1 cellular context compared by ENCODE assay signal in the genomic region with DNA sequence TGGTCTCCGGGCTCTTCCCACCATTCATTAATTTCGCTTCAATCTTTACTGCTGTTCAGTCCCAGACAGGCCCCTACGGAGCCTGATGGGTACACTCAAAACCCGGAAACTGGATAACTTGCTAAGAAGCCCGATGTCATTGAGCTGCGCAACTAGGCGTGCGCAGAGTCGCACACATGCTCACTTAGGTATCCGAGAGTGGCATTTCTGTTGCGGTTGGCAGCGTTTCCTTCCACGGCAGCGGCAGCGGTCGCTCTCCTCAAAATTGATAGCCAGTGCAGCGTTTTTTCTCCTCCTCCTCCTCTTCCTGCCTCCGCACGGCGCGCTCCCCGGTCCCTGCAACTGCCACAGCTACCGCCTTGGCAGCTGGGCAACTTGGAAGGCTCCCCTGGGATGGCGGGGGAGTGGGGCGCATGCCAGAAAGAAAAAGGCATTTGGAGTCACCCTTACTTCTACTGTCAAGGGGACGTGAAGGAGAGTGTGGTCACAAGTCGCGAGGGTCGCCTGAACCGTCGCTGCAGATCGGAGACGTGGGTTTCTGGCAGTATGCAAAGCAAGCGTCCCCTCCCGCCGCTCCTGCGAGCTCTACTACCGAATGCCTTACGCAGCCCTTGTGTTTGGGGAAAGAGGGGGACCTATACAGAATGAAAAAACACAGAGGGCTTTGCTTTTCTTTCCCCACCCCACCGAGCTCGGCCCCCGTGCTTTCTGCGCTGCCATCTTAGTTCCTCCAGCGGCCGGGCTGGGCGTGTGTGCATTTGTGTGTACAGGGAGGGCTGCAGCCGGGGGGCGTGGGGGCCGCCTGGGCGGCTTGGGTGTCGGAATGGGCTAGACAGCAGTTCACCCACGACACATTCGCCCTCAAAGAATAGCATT.
TF ChIP-seq lines count a peak whose summit lies in the region.

No MANE protein-coding gene starts in this region.

TF ChIP-seq in HepG2, 621 proteins besides CTCF, POLR2A, EP300 and RAD21 (continued from another document and continues in another):
- TF ChIP-seq, protein P1, sequence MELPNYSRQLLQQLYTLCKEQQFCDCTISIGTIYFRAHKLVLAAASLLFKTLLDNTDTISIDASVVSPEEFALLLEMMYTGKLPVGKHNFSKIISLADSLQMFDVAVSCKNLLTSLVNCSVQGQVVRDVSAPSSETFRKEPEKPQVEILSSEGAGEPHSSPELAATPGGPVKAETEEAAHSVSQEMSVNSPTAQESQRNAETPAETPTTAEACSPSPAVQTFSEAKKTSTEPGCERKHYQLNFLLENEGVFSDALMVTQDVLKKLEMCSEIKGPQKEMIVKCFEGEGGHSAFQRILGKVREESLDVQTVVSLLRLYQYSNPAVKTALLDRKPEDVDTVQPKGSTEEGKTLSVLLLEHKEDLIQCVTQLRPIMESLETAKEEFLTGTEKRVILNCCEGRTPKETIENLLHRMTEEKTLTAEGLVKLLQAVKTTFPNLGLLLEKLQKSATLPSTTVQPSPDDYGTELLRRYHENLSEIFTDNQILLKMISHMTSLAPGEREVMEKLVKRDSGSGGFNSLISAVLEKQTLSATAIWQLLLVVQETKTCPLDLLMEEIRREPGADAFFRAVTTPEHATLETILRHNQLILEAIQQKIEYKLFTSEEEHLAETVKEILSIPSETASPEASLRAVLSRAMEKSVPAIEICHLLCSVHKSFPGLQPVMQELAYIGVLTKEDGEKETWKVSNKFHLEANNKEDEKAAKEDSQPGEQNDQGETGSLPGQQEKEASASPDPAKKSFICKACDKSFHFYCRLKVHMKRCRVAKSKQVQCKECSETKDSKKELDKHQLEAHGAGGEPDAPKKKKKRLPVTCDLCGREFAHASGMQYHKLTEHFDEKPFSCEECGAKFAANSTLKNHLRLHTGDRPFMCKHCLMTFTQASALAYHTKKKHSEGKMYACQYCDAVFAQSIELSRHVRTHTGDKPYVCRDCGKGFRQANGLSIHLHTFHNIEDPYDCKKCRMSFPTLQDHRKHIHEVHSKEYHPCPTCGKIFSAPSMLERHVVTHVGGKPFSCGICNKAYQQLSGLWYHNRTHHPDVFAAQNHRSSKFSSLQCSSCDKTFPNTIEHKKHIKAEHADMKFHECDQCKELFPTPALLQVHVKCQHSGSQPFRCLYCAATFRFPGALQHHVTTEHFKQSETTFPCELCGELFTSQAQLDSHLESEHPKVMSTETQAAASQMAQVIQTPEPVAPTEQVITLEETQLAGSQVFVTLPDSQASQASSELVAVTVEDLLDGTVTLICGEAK (IDR thresholded peaks at IDR 0.05) = no peak
- TF ChIP-seq, protein P1 (CRISPR knock-in tag; IDR thresholded peaks at IDR 0.05) = peak; percentile 33; the same call in 1 of the 2 replicates
- TF ChIP-seq ZNF788 (CRISPR knock-in tag; IDR thresholded peaks at IDR 0.05; ENCODE audit: borderline replicate concordance) = no peak
- TF ChIP-seq, protein P2, sequence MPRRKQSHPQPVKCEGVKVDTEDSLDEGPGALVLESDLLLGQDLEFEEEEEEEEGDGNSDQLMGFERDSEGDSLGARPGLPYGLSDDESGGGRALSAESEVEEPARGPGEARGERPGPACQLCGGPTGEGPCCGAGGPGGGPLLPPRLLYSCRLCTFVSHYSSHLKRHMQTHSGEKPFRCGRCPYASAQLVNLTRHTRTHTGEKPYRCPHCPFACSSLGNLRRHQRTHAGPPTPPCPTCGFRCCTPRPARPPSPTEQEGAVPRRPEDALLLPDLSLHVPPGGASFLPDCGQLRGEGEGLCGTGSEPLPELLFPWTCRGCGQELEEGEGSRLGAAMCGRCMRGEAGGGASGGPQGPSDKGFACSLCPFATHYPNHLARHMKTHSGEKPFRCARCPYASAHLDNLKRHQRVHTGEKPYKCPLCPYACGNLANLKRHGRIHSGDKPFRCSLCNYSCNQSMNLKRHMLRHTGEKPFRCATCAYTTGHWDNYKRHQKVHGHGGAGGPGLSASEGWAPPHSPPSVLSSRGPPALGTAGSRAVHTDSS (CRISPR knock-in tag; conservative IDR thresholded peaks at IDR 0.05) = no peak
- TF ChIP-seq ZNF629 (CRISPR knock-in tag; conservative IDR thresholded peaks at IDR 0.05) = no peak
- TF ChIP-seq SYNCRIP (IDR thresholded peaks at IDR 0.05; ENCODE audit: insufficient read depth, low read depth, low read length) = no peak
- no peak for TF ChIP-seq ZNF780A (CRISPR knock-in tag; IDR thresholded peaks at IDR 0.05)
- TF ChIP-seq KLF15 (CRISPR knock-in tag; IDR thresholded peaks at IDR 0.05; ENCODE audit: borderline replicate concordance) = no peak
- TF ChIP-seq NCOA2 (CRISPR knock-in tag; IDR thresholded peaks at IDR 0.05) = no peak
- no peak for TF ChIP-seq ZC3H4 (CRISPR knock-in tag; IDR thresholded peaks at IDR 0.05; ENCODE audit: borderline replicate concordance)
- no peak for TF ChIP-seq NRL (CRISPR knock-in tag; IDR thresholded peaks at IDR 0.05; ENCODE audit: borderline replicate concordance)
- TF ChIP-seq MAZ (IDR thresholded peaks at IDR 0.05; ENCODE audit: borderline replicate concordance, low read depth, low read length) = no peak
- TF ChIP-seq MAZ (CRISPR knock-in tag; IDR thresholded peaks at IDR 0.05; ENCODE audit: low read depth) = 0 out of 2 replicates have a peak, but pooled peaks have one; percentile 49
- TF ChIP-seq SMAD1 (CRISPR knock-in tag; IDR thresholded peaks at IDR 0.05; ENCODE audit: borderline replicate concordance, low read depth) = no peak
- TF ChIP-seq ZNF235 (CRISPR knock-in tag; IDR thresholded peaks at IDR 0.05; ENCODE audit: borderline replicate concordance) = 0 out of 2 replicates have a peak, but pooled peaks have one; percentile 77
- TF ChIP-seq ZSCAN20 (CRISPR knock-in tag; IDR thresholded peaks at IDR 0.05; ENCODE audit: borderline replicate concordance) = no peak
- TF ChIP-seq, protein P3, sequence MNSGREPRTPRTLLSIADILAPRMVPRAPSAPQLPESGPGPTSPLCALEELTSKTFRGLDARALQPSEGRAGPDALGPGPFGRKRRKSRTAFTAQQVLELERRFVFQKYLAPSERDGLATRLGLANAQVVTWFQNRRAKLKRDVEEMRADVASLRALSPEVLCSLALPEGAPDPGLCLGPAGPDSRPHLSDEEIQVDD (CRISPR knock-in tag; IDR thresholded peaks at IDR 0.05; ENCODE audit: borderline replicate concordance) = no peak
- TF ChIP-seq ETV6 (CRISPR knock-in tag; conservative IDR thresholded peaks at IDR 0.05) = no peak; the same call in 1 of the 2 replicates
- no peak for TF ChIP-seq ZNF160 (CRISPR knock-in tag; IDR thresholded peaks at IDR 0.05)
- no peak for TF ChIP-seq ZNF33A (CRISPR knock-in tag; IDR thresholded peaks at IDR 0.05; ENCODE audit: borderline replicate concordance)
- TF ChIP-seq, protein P4, sequence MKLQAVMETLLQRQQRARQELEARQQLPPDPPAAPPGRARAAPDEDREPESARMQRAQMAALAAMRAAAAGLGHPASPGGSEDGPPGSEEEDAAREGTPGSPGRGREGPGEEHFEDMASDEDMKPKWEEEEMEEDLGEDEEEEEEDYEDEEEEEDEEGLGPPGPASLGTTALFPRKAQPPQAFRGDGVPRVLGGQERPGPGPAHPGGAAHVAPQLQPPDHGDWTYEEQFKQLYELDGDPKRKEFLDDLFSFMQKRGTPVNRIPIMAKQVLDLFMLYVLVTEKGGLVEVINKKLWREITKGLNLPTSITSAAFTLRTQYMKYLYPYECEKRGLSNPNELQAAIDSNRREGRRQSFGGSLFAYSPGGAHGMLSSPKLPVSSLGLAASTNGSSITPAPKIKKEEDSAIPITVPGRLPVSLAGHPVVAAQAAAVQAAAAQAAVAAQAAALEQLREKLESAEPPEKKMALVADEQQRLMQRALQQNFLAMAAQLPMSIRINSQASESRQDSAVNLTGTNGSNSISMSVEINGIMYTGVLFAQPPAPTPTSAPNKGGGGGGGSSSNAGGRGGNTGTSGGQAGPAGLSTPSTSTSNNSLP (IDR thresholded peaks at IDR 0.05; ENCODE audit: low read depth, low read length) = peak; percentile 62
- TF ChIP-seq NR2F6 (IDR thresholded peaks at IDR 0.05) = no peak
- peak; percentile 9; the same call in 1 of the 2 replicates for TF ChIP-seq NR2F6 (CRISPR knock-in tag; IDR thresholded peaks at IDR 0.05)
- TF ChIP-seq ZNF607 (CRISPR knock-in tag; IDR thresholded peaks at IDR 0.05; ENCODE audit: borderline replicate concordance) = no peak
- TF ChIP-seq, protein P5, sequence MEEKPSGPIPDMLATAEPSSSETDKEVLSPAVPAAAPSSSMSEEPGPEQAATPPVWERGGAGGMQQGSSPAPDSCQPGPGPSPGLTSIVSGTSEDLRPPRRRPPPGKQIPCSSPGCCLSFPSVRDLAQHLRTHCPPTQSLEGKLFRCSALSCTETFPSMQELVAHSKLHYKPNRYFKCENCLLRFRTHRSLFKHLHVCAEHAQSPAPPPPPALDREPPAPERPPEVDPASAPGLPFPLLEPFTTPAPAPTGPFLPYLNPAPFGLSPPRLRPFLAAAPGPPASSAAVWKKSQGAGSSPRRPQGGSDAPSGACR (CRISPR knock-in tag; IDR thresholded peaks at IDR 0.05) = no peak
- no peak for TF ChIP-seq TOPORS (CRISPR knock-in tag; IDR thresholded peaks at IDR 0.05)
- no peak for TF ChIP-seq RBAK (CRISPR knock-in tag; IDR thresholded peaks at IDR 0.05)
- TF ChIP-seq, protein P6, sequence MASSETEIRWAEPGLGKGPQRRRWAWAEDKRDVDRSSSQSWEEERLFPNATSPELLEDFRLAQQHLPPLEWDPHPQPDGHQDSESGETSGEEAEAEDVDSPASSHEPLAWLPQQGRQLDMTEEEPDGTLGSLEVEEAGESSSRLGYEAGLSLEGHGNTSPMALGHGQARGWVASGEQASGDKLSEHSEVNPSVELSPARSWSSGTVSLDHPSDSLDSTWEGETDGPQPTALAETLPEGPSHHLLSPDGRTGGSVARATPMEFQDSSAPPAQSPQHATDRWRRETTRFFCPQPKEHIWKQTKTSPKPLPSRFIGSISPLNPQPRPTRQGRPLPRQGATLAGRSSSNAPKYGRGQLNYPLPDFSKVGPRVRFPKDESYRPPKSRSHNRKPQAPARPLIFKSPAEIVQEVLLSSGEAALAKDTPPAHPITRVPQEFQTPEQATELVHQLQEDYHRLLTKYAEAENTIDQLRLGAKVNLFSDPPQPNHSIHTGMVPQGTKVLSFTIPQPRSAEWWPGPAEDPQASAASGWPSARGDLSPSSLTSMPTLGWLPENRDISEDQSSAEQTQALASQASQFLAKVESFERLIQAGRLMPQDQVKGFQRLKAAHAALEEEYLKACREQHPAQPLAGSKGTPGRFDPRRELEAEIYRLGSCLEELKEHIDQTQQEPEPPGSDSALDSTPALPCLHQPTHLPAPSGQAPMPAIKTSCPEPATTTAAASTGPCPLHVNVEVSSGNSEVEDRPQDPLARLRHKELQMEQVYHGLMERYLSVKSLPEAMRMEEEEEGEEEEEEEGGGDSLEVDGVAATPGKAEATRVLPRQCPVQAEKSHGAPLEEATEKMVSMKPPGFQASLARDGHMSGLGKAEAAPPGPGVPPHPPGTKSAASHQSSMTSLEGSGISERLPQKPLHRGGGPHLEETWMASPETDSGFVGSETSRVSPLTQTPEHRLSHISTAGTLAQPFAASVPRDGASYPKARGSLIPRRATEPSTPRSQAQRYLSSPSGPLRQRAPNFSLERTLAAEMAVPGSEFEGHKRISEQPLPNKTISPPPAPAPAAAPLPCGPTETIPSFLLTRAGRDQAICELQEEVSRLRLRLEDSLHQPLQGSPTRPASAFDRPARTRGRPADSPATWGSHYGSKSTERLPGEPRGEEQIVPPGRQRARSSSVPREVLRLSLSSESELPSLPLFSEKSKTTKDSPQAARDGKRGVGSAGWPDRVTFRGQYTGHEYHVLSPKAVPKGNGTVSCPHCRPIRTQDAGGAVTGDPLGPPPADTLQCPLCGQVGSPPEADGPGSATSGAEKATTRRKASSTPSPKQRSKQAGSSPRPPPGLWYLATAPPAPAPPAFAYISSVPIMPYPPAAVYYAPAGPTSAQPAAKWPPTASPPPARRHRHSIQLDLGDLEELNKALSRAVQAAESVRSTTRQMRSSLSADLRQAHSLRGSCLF (CRISPR knock-in tag; IDR thresholded peaks at IDR 0.05; ENCODE audit: borderline replicate concordance) = no peak; the same call in 1 of the 2 replicates
- TF ChIP-seq, protein P7, sequence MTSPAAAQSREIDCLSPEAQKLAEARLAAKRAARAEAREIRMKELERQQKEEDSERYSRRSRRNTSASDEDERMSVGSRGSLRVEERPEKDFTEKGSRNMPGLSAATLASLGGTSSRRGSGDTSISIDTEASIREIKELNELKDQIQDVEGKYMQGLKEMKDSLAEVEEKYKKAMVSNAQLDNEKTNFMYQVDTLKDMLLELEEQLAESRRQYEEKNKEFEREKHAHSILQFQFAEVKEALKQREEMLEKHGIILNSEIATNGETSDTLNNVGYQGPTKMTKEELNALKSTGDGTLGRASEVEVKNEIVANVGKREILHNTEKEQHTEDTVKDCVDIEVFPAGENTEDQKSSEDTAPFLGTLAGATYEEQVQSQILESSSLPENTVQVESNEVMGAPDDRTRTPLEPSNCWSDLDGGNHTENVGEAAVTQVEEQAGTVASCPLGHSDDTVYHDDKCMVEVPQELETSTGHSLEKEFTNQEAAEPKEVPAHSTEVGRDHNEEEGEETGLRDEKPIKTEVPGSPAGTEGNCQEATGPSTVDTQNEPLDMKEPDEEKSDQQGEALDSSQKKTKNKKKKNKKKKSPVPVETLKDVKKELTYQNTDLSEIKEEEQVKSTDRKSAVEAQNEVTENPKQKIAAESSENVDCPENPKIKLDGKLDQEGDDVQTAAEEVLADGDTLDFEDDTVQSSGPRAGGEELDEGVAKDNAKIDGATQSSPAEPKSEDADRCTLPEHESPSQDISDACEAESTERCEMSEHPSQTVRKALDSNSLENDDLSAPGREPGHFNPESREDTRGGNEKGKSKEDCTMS (CRISPR knock-in tag; conservative IDR thresholded peaks at IDR 0.05) = no peak
- TF ChIP-seq JUND (CRISPR knock-in tag; IDR thresholded peaks at IDR 0.05) = no peak
- TF ChIP-seq ZNF367 (CRISPR knock-in tag; IDR thresholded peaks at IDR 0.05; ENCODE audit: borderline replicate concordance) = no peak
- TF ChIP-seq ZNF3 (CRISPR knock-in tag; IDR thresholded peaks at IDR 0.05) = no peak
- TF ChIP-seq ZNF180 (CRISPR knock-in tag; IDR thresholded peaks at IDR 0.05; ENCODE audit: borderline replicate concordance, low read depth) = no peak
- no peak for TF ChIP-seq ZNF343 (CRISPR knock-in tag; IDR thresholded peaks at IDR 0.05)
